ENCODE assay signal across 18 cellular contexts in the genomic region with DNA sequence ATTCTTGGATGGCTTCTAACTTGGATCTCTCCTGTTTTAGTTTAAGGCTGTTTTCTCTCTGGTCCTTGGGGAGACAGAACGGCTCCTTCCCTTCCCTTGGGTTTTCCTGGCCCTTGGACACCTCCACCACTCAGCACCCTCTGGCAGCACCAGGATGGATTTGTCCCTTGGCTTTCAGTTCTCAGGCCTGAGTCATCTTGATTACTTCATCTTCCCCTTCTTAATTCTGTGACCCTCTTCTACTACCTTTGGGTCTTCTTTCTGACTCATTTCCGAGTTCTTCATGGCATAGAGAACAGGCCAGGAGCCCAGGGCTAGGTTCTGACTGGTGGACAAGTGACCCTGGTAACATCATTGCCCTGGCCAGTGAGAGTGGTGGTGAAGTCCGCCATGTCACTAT. TPM values are rescaled to one million over a fixed set of nuclear protein-coding genes. Genes with fewer than 3 reads are reported as not detected.
DNase-seq lines count a peak whose midpoint lies in the region; ATAC-seq and TF ChIP-seq lines count a peak whose summit lies in the region.
"Had no signal": no experiment of that assay in that cellular context is flagged by ENCODE, and none has a peak within 500 bp of the region (broad histone marks: within the 10 kb centered on the region; RNA-seq: fewer than 3 reads in every experiment).

No MANE protein-coding gene starts in this region.

- H3K27ac Mint-ChIP-seq in HFFc6, result no peak overlapping the region
- H3K27ac Mint-ChIP-seq: activated T-helper 2 cell treated with anti-CD3 and anti-CD28 coated beads, Interferon-gamma antibody, Interleukin-2, Interleukin-4, amounts not matched to agents 10 μg/mL and 5 μg/mL and 100 μg/mL, durations not matched to agents 14 hours and 24 hours and 36 hours; CD14-positive monocyte; memory B cell had no signal

- no peaks in the 10 kb centered on the region for H3K9me3 ChIP-seq in tibial artery

- H3K36me3 Mint-ChIP-seq in HFFc6 (ENCODE audit: low read depth), result no peaks in the 10 kb centered on the region
- H3K36me3 Mint-ChIP-seq: CD14-positive monocyte, memory B cell had no signal

- H3K27ac ChIP-seq in tibial artery, result peak overlapping the region; percentile 56 to 64
- H3K27ac ChIP-seq: PC-9, VCaP had no signal

- peaks cover 0 to 99% (median 51%) of the 10 kb centered on the region in 4 donors for H3K4me1 ChIP-seq in tibial artery

- H3K36me3 ChIP-seq in tibial artery, result no peaks in the 10 kb centered on the region

- H3K4me3 ChIP-seq in foreskin fibroblast (ENCODE audit: low read depth in 1 of 2, low read length in 2 of 2), result no peak overlapping the region
- H3K4me3 ChIP-seq in tibial artery, result no peak overlapping the region
- H3K4me3 ChIP-seq: PC-9 had no signal

- peaks cover 15% of the 10 kb centered on the region for H3K4me1 Mint-ChIP-seq in HFFc6 (ENCODE audit: low read depth)

- no peak overlapping the region for H3K4me3 Mint-ChIP-seq in HFFc6
- H3K4me3 Mint-ChIP-seq: CD14-positive monocyte, memory B cell had no signal

- ATAC-seq in HG02981 (IDR thresholded peaks at IDR 0.05; ENCODE audit: unreplicated experiment) (no peak), HG02759 (IDR thresholded peaks at IDR 0.05; ENCODE audit: unreplicated experiment) (no peak)
- ATAC-seq: right cardiac atrium had no signal

- no peaks in the 10 kb centered on the region for H3K27me3 ChIP-seq in tibial artery

- H3K27me3 Mint-ChIP-seq in HFFc6 (ENCODE audit: insufficient read depth), result peaks cover 13% of the 10 kb centered on the region

- H3K9me3 Mint-ChIP-seq in HFFc6, result no peaks in the 10 kb centered on the region
- H3K9me3 Mint-ChIP-seq: activated T-helper 2 cell treated with anti-CD3 and anti-CD28 coated beads, Interferon-gamma antibody, Interleukin-2, Interleukin-4, amounts not matched to agents 10 μg/mL and 5 μg/mL and 100 μg/mL, durations not matched to agents 14 hours and 24 hours and 36 hours had no signal

- intact Hi-C loops in tibial artery (cut with DNase I; ENCODE audit: low total_unique reads), result no loop called here

- no peak for TF ChIP-seq CTCF in HFFc6 (IDR thresholded peaks at IDR 0.05)
- TF ChIP-seq CTCF in foreskin fibroblast (IDR thresholded peaks at IDR 0.05; ENCODE audit: low read depth, low read length), result no peak
- no peak for TF ChIP-seq CTCF in tibial artery (IDR thresholded peaks at IDR 0.05)

- DNase-seq in HFFc6, result peak; percentile 15
- peak; percentile 37 for DNase-seq in amniotic epithelial cell (ENCODE audit: low read depth)
- DNase-seq in foreskin fibroblast, result peak; percentile 74 to 79
- no peak for DNase-seq in tibial artery
- no peak for DNase-seq in superior temporal gyrus (ENCODE audit: extremely low spot score)
- DNase-seq: Karpas-422; NCI-H187 treated with DMSO at 0.1 percent for 48 hours; NCI-H526; PC-9; right cardiac atrium; stimulated activated CD4-positive, alpha-beta T cell treated with anti-CD3 and anti-CD28 coated beads, Interleukin-4, amount 100 ng/mL, for 4 hours; SW 1271 had no signal

RNA-seq across cellular contexts. Expression of gene IGFBP2, which starts 14.9 kb away (rescaled TPM):
- under 1 TPM in 2 of 6 experiments, not detected in 4; 0.28 to 0.40 TPM for total RNA-seq in HFFc6 (2021; fragmentation: NEBNext Ultra II Directional; extraction: Animal tissue kit (Norgen Biotek cat#: 25700))

RNA-seq across cellular contexts. Expression of gene IGFBP5, which starts 47.2 kb away (rescaled TPM):
- 100 to 1,000 TPM in 2 of 6 experiments, 10 to 100 TPM in 4; 63.2 to 125 (median 68.6) TPM for total RNA-seq in HFFc6 (2021; fragmentation: NEBNext Ultra II Directional; extraction: Animal tissue kit (Norgen Biotek cat#: 25700))
- total RNA-seq: activated T-helper 2 cell treated with anti-CD3 and anti-CD28 coated beads, Interferon-gamma antibody, Interleukin-2, Interleukin-4, amounts not matched to agents 10 μg/mL and 5 μg/mL and 100 μg/mL, durations not matched to agents 14 hours and 24 hours and 36 hours had no signal

Comparison
In these comparisons a context has a peak if more than half of its experiments do, and no peak if none do; other contexts are left out.
1. DNase-seq: peak in HFFc6 (single experiment), amniotic epithelial cell (single experiment) and foreskin fibroblast (2 of 2); none in tibial artery (0 of 2) and superior temporal gyrus (single experiment).